ENCODE assay signal across 23 cellular contexts in the genomic region with DNA sequence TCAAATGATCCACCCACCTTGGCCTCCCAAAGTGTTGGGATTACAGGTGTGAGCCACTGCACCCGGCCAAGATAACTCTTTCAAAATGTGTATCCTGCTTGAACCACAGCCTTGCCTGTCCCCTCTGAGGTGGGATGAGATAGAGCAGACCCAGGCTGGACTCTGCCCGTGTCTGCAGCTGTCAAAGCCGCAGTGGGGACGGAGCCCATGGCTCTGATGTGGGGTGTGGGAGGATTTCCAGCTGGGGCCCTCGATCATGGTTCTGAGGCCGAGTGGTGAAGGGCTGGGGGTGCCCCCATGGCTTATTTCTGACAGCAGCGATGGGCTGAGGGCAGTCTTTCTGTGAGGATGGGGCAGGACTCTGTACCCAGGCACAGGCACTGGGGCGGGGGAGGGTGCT.
DNase-seq lines count a peak whose midpoint lies in the region; ATAC-seq, FAIRE-seq and TF ChIP-seq lines count a peak whose summit lies in the region.
"Had no signal": no experiment of that assay in that cellular context is flagged by ENCODE, and none has a peak within 500 bp of the region (broad histone marks: within the 10 kb centered on the region; RNA-seq: fewer than 3 reads in every experiment).

No MANE protein-coding gene starts in this region.

- intact Hi-C loops in kidney (cut with DNase I) = no loop called here

- no peaks in the 10 kb centered on the region for H3K9me3 Mint-ChIP-seq in stimulated activated effector memory CD8-positive, alpha-beta T cell treated with anti-CD3 and anti-CD28 coated beads, Interleukin-12 subunit alpha, Interleukin-12 subunit beta, amount 100 ng/mL, for 72 hours
- no peaks in the 10 kb centered on the region for H3K9me3 Mint-ChIP-seq in effector memory CD8-positive, alpha-beta T cell
- H3K9me3 Mint-ChIP-seq: CD14-positive monocyte; CD4-positive, alpha-beta T cell; CD8-positive, alpha-beta memory T cell; HFFc6 had no signal

- no peak for FAIRE-seq in kidney (lab: Jason Lieb, UNC)
- FAIRE-seq: D721Med, GM12878, GM19239, H54 had no signal

- H3K27me3 ChIP-seq in osteoblast (ENCODE audit: insufficient read depth, low read length) = no peaks in the 10 kb centered on the region
- H3K27me3 ChIP-seq: BE2C; BLaER1 treated with 17β-estradiol and CSF1 and Interleukin-3, amounts not matched to agents 10 nM and 100 nM had no signal

- peaks cover 7% of the 10 kb centered on the region for H3K4me1 Mint-ChIP-seq in stimulated activated effector memory CD8-positive, alpha-beta T cell treated with anti-CD3 and anti-CD28 coated beads, Interleukin-12 subunit alpha, Interleukin-12 subunit beta, amount 100 ng/mL, for 72 hours
- peaks cover 0 to 4% of the 10 kb centered on the region in 2 donors for H3K4me1 Mint-ChIP-seq in effector memory CD8-positive, alpha-beta T cell (ENCODE audit: low read depth in 2 of 2)
- H3K4me1 Mint-ChIP-seq: CD14-positive monocyte; CD8-positive, alpha-beta memory T cell had no signal

- no peak overlapping the region for H3K4me2 ChIP-seq in osteoblast (ENCODE audit: insufficient read depth, low read length)
- H3K4me2 ChIP-seq: BLaER1 treated with 17β-estradiol and CSF1 and Interleukin-3, amounts not matched to agents 10 nM and 100 nM had no signal

- H3K36me3 Mint-ChIP-seq in stimulated activated effector memory CD8-positive, alpha-beta T cell treated with anti-CD3 and anti-CD28 coated beads, Interleukin-12 subunit alpha, Interleukin-12 subunit beta, amount 100 ng/mL, for 72 hours = peaks cover 100% of the 10 kb centered on the region
- peaks cover 86% of the 10 kb centered on the region for H3K36me3 Mint-ChIP-seq in effector memory CD8-positive, alpha-beta T cell (ENCODE audit: insufficient read depth)

- POLR2A ChIA-PET in RWPE1 (lab: Yijun Ruan, JAX; ENCODE audit: low non-redundant PET) = no interaction called here

- DNase-seq in kidney = peak; percentile 49
- peak; percentile 67 for DNase-seq in osteoblast (ENCODE audit: insufficient read length, low spot score, missing footprints)
- DNase-seq in stimulated activated effector memory CD8-positive, alpha-beta T cell treated with anti-CD3 and anti-CD28 coated beads, Interleukin-12 subunit alpha, Interleukin-12 subunit beta, amount 100 ng/mL, for 72 hours (ENCODE audit: low spot score in 2 of 2) = no peak
- DNase-seq in NOMO-1 treated with DMSO at 0.1 percent for 48 hours (lab: John Stamatoyannopoulos, UW; ENCODE audit: unreplicated experiment) = no peak
- no peak for DNase-seq in effector memory CD8-positive, alpha-beta T cell
- DNase-seq in RWPE1 (ENCODE audit: low spot score) = no peak
- DNase-seq: AML-193; BE2C; CD4-positive, alpha-beta T cell; CD8-positive, alpha-beta memory T cell; DMS 273 treated with DMSO at 0.1 percent for 48 hours; DMS79; EL; GDM1; GOT3; HFFc6 had no signal

- peak overlapping the region; percentile 63 for H3K27ac Mint-ChIP-seq in stimulated activated effector memory CD8-positive, alpha-beta T cell treated with anti-CD3 and anti-CD28 coated beads, Interleukin-12 subunit alpha, Interleukin-12 subunit beta, amount 100 ng/mL, for 72 hours
- H3K27ac Mint-ChIP-seq in effector memory CD8-positive, alpha-beta T cell = peak overlapping the region in 1 of 2 donors; percentile 59
- H3K27ac Mint-ChIP-seq: CD4-positive, alpha-beta T cell; CD8-positive, alpha-beta memory T cell; HFFc6 had no signal

- no peak overlapping the region for H3K4me3 ChIP-seq in kidney (ENCODE audit: low read length in 2 of 2)
- H3K4me3 ChIP-seq in osteoblast (ENCODE audit: insufficient read depth, low read length) = no peak overlapping the region
- H3K4me3 ChIP-seq: BLaER1 treated with 17β-estradiol and CSF1 and Interleukin-3, amounts not matched to agents 10 nM and 100 nM; GM12878; HAP-1 had no signal

- H3K4me1 ChIP-seq in kidney (ENCODE audit: control insufficient read depth in 1 of 2, insufficient read depth in 1 of 2, low read depth in 1 of 2, low read length in 2 of 2) (no peaks in the 10 kb centered on the region), osteoblast (ENCODE audit: insufficient read depth, low read length) (no peaks in the 10 kb centered on the region)
- H3K4me1 ChIP-seq: BE2C, HAP-1 had no signal

- H2AFZ ChIP-seq in osteoblast (ENCODE audit: low read length) = no peak overlapping the region

- H4K20me1 ChIP-seq in osteoblast (ENCODE audit: insufficient read depth, low read length) = no peaks in the 10 kb centered on the region

- H3K9me3 ChIP-seq in kidney (ENCODE audit: control insufficient read depth in 1 of 2, low read length in 2 of 2) = no peaks in the 10 kb centered on the region
- no peaks in the 10 kb centered on the region for H3K9me3 ChIP-seq in osteoblast (ENCODE audit: low read depth, low read length)
- H3K9me3 ChIP-seq: BE2C; BLaER1 treated with 17β-estradiol and CSF1 and Interleukin-3, amounts not matched to agents 10 nM and 100 nM; HAP-1 had no signal

- no peak overlapping the region for H3K4me3 Mint-ChIP-seq in stimulated activated effector memory CD8-positive, alpha-beta T cell treated with anti-CD3 and anti-CD28 coated beads, Interleukin-12 subunit alpha, Interleukin-12 subunit beta, amount 100 ng/mL, for 72 hours
- no peak overlapping the region for H3K4me3 Mint-ChIP-seq in effector memory CD8-positive, alpha-beta T cell
- H3K4me3 Mint-ChIP-seq: CD14-positive monocyte; CD4-positive, alpha-beta T cell; CD8-positive, alpha-beta memory T cell; HFFc6 had no signal

- H3K27ac ChIP-seq in kidney (ENCODE audit: low read depth in 2 of 2, low read length in 2 of 2) (no peak overlapping the region), osteoblast (ENCODE audit: low read depth, low read length) (no peak overlapping the region), RWPE1 (no peak overlapping the region)
- H3K27ac ChIP-seq: BLaER1 treated with 17β-estradiol and CSF1 and Interleukin-3, amounts not matched to agents 10 nM and 100 nM had no signal

- no peaks in the 10 kb centered on the region for H3K27me3 Mint-ChIP-seq in effector memory CD8-positive, alpha-beta T cell
- H3K27me3 Mint-ChIP-seq: CD4-positive, alpha-beta T cell had no signal

- H3K9ac ChIP-seq in kidney (ENCODE audit: low read length in 2 of 2) = no peak overlapping the region
- H3K9ac ChIP-seq: BLaER1 treated with 17β-estradiol and CSF1 and Interleukin-3, amounts not matched to agents 10 nM and 100 nM had no signal

- no peaks in the 10 kb centered on the region for H3K79me2 ChIP-seq in osteoblast (ENCODE audit: insufficient read depth, low read length)

- no peak for TF ChIP-seq CTCF in kidney (IDR thresholded peaks at IDR 0.05; ENCODE audit: borderline replicate concordance, extremely low read depth, insufficient read depth)
- no peak for TF ChIP-seq CTCF in osteoblast (IDR thresholded peaks at IDR 0.05; ENCODE audit: extremely low read depth, low read depth, low read length)
- no peak for TF ChIP-seq CTCF in RWPE1 (conservative IDR thresholded peaks at IDR 0.05; ENCODE audit: low read depth)

- CTCF ChIA-PET in RWPE1 (lab: Yijun Ruan, JAX) = interaction anchor here (0.7 kb wide), 1 partner anchor 11 kb away, joined by 3 read pairs; no protein-coding TSS in a partner anchor

- ATAC-seq in stimulated activated effector memory CD8-positive, alpha-beta T cell treated with anti-CD3 and anti-CD28 coated beads, Interleukin-12 subunit alpha, Interleukin-12 subunit beta, amount 100 ng/mL, for 72 hours = no peak
- ATAC-seq in effector memory CD8-positive, alpha-beta T cell (replicated peaks) = no peak
- ATAC-seq: GM12878 had no signal

- H3K36me3 ChIP-seq in kidney (ENCODE audit: control insufficient read depth in 1 of 2, insufficient read depth in 2 of 2, low read length in 2 of 2) (peaks cover 15 to 16% of the 10 kb centered on the region in 2 donors), osteoblast (ENCODE audit: insufficient read depth, low read length) (peaks cover 30% of the 10 kb centered on the region)

Comparison
In these comparisons a context has a peak if more than half of its experiments do, and no peak if none do; other contexts are left out.
1. DNase-seq: peak in kidney (single experiment) and osteoblast (single experiment); none in stimulated activated effector memory CD8-positive, alpha-beta T cell treated with anti-CD3 and anti-CD28 coated beads, Interleukin-12 subunit alpha, Interleukin-12 subunit beta, amount 100 ng/mL, for 72 hours (0 of 2), NOMO-1 treated with DMSO at 0.1 percent for 48 hours (single experiment), effector memory CD8-positive, alpha-beta T cell (0 of 3) and RWPE1 (single experiment).